15 cellular contexts compared by ENCODE assay signal in the genomic region with DNA sequence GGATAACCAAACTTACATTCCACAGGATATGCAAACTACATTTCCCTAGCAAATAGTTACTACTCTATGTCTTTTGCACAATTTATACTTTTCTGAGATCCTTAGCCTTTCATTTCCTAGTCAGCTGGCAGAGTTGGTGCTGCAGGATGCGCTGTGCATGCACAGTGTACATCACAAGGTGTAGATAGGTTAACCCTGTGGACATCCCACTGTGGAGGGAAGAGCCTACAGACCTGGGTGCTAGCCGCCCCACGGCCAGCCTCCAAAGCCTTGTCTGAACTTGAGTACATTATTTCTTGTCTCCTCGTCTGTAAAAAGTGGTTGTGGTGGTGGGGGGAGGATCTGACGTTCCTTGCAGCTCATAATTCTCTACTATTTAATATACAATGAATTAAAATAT. TPM values are rescaled to one million over a fixed set of nuclear protein-coding genes. Genes with fewer than 3 reads are reported as not detected.
A peak's percentile ranks its signal among the peaks of the same experiment; 100 is the strongest.
DNase-seq lines count a peak whose midpoint lies in the region; ATAC-seq and TF ChIP-seq lines count a peak whose summit lies in the region.
"Had no signal": no experiment of that assay in that cellular context is flagged by ENCODE, and none has a peak within 500 bp of the region (broad histone marks: within the 10 kb centered on the region; RNA-seq: fewer than 3 reads in every experiment).

No MANE protein-coding gene starts in this region.

- no peak for ATAC-seq in right cardiac atrium
- no peak for ATAC-seq in Right ventricle myocardium inferior
- no peak for ATAC-seq in activated naive CD8-positive, alpha-beta T cell treated with anti-CD3 and anti-CD28 coated beads, Interleukin-2, amount 50 U/mL, for 24 hours
- ATAC-seq in lower lobe of right lung: no peak
- ATAC-seq in upper lobe of right lung: no peak
- no peak for ATAC-seq in HG03175 (IDR thresholded peaks at IDR 0.05; ENCODE audit: unreplicated experiment)
- no peak for ATAC-seq in GM21825 (IDR thresholded peaks at IDR 0.05; ENCODE audit: unreplicated experiment)

- peak overlapping the region; percentile 27 for H3K4me3 ChIP-seq in right cardiac atrium (ENCODE audit: low read length)
- H3K4me3 ChIP-seq in lower lobe of right lung: peak overlapping the region; percentile 64
- peak overlapping the region; percentile 69 for H3K4me3 ChIP-seq in upper lobe of right lung

- H3K27ac ChIP-seq in right cardiac atrium (ENCODE audit: low read length) (peak overlapping the region; percentile 23), lower lobe of right lung (peak overlapping the region; percentile 54), upper lobe of right lung (peak overlapping the region; percentile 93)

- H3K36me3 Mint-ChIP-seq in activated naive CD8-positive, alpha-beta T cell treated with anti-CD3 and anti-CD28 coated beads, Interleukin-2, amount 50 U/mL, for 24 hours (ENCODE audit: low read depth): peaks cover 45% of the 10 kb centered on the region

- H3K9me3 Mint-ChIP-seq in activated naive CD8-positive, alpha-beta T cell treated with anti-CD3 and anti-CD28 coated beads, Interleukin-2, amount 50 U/mL, for 24 hours: no peaks in the 10 kb centered on the region
- H3K9me3 Mint-ChIP-seq: endodermal cell, nephron had no signal

- DNase-seq in right cardiac atrium (no peak), Right ventricle myocardium inferior (ENCODE audit: missing footprints) (no peak), lower lobe of right lung (no peak), upper lobe of right lung (no peak), A172 (ENCODE audit: low spot score) (no peak)
- DNase-seq in activated naive CD8-positive, alpha-beta T cell treated with anti-CD3 and anti-CD28 coated beads, Interleukin-2, amount 50 U/mL, for 24 hours: no peak
- DNase-seq: activated gamma-delta T cell, C1 segment of cervical spinal cord, endodermal cell, NCI-H2081 treated with DMSO at 0.1 percent for 48 hours, T-helper 9 cell had no signal

- H3K27me3 ChIP-seq in right cardiac atrium (ENCODE audit: control insufficient read depth, insufficient read depth) (no peaks in the 10 kb centered on the region), lower lobe of right lung (ENCODE audit: low read depth) (no peaks in the 10 kb centered on the region), upper lobe of right lung (no peaks in the 10 kb centered on the region)

- H3K9me3 ChIP-seq in right cardiac atrium (ENCODE audit: control insufficient read depth, low read length) (no peaks in the 10 kb centered on the region), lower lobe of right lung (no peaks in the 10 kb centered on the region), upper lobe of right lung (no peaks in the 10 kb centered on the region)

- H3K36me3 ChIP-seq in lower lobe of right lung (peaks cover 4% of the 10 kb centered on the region), upper lobe of right lung (peaks cover 7% of the 10 kb centered on the region)

- peaks cover 85% of the 10 kb centered on the region for H3K4me1 Mint-ChIP-seq in activated naive CD8-positive, alpha-beta T cell treated with anti-CD3 and anti-CD28 coated beads, Interleukin-2, amount 50 U/mL, for 24 hours

- WGBS in right cardiac atrium: 63% methylated on average over 5 of the region's 5 CpGs

- H3K27ac Mint-ChIP-seq in activated naive CD8-positive, alpha-beta T cell treated with anti-CD3 and anti-CD28 coated beads, Interleukin-2, amount 50 U/mL, for 24 hours: peak overlapping the region; percentile 96
- H3K27ac Mint-ChIP-seq: endodermal cell, nephron had no signal

- peak overlapping the region; percentile 96 for H3K4me3 Mint-ChIP-seq in activated naive CD8-positive, alpha-beta T cell treated with anti-CD3 and anti-CD28 coated beads, Interleukin-2, amount 50 U/mL, for 24 hours
- H3K4me3 Mint-ChIP-seq: endodermal cell, nephron had no signal

- no peak for TF ChIP-seq CTCF in lower lobe of right lung (IDR thresholded peaks at IDR 0.05)
- no peak for TF ChIP-seq CTCF in upper lobe of right lung (IDR thresholded peaks at IDR 0.05)

- H3K27me3 Mint-ChIP-seq in activated naive CD8-positive, alpha-beta T cell treated with anti-CD3 and anti-CD28 coated beads, Interleukin-2, amount 50 U/mL, for 24 hours: no peaks in the 10 kb centered on the region

- intact Hi-C loops in right cardiac atrium (cut with DNase I): loop anchor here in 1 of 4 donors (10.0 kb wide), 1 partner anchor 75 kb away; no protein-coding TSS in a partner anchor
- intact Hi-C loops in Right ventricle myocardium inferior (cut with DNase I): loop anchor here (5.0 kb wide), 1 partner anchor 68 kb away; no protein-coding TSS in a partner anchor
- intact Hi-C loops in lower lobe of right lung (cut with DNase I): no loop called here
- intact Hi-C loops in upper lobe of right lung (cut with DNase I): loop anchor here (10.0 kb wide), 1 partner anchor 75 kb away; no protein-coding TSS in a partner anchor

- peaks cover 5% of the 10 kb centered on the region for H3K4me1 ChIP-seq in right cardiac atrium (ENCODE audit: control insufficient read depth, insufficient read depth, low read length)
- peaks cover 69% of the 10 kb centered on the region for H3K4me1 ChIP-seq in lower lobe of right lung
- H3K4me1 ChIP-seq in upper lobe of right lung: peaks cover 62% of the 10 kb centered on the region

RNA-seq across cellular contexts. Expression of gene TNFSF10, which starts 3.5 kb away (rescaled TPM):
- total RNA-seq in right cardiac atrium (10 to 100 TPM in 3 of 4 donors, 1 to 10 TPM in 1; 9.6 to 23.0 (median 13.3) TPM), Right ventricle myocardium inferior (15.7 TPM), lower lobe of right lung (168 TPM), upper lobe of right lung (140 TPM)
- polyA plus RNA-seq in right cardiac atrium: 21.2 TPM
- total RNA-seq in A172 (2014; rRNA removed; shearing (Covaris generic)): 0.46 and 0.79 TPM in 2 replicates
- total RNA-seq: H1 had no signal

Comparison
In these comparisons a context has a peak if more than half of its experiments do, and no peak if none do; other contexts are left out.
1. H3K27ac ChIP-seq: peak in every context shown above with its lines; median percentile 93 in upper lobe of right lung; 54 in lower lobe of right lung; 23 in right cardiac atrium.